In the genomic region with DNA sequence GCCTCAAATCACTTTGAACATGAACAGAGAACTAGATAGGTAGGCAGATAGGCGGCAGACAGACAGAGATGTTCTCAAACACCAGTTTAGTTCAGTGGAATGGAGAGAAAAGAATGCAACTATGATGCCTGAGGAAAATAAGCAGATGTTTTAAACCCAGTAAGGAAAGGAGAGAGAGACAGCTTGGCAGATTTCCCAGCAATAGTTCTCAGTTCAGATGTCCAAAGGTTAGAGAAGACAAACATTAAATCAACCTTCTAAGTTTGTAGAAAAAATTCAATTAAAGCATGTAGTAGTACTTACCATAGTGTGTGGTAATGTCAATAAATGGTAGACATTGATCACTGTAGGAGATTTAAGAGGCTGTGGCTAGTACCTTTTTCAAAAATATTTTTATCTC, we compare ENCODE assay signal across 15 cellular contexts.
DNase-seq lines count a peak whose midpoint lies in the region; ATAC-seq and TF ChIP-seq lines count a peak whose summit lies in the region.
"Had no signal": no experiment of that assay in that cellular context is flagged by ENCODE, and none has a peak within 500 bp of the region (broad histone marks: within the 10 kb centered on the region; RNA-seq: fewer than 3 reads in every experiment).

No MANE protein-coding gene starts in this region.

- no peak overlapping the region for H3K4me3 ChIP-seq in HEK293 (ENCODE audit: low read depth, low read length)
- no peak overlapping the region for H3K4me3 ChIP-seq in fibroblast of the aortic adventitia (ENCODE audit: low read depth, low read length)
- H3K4me3 ChIP-seq in MG63: no peak overlapping the region
- H3K4me3 ChIP-seq: HAP-1, skin epidermis, tibial nerve had no signal

- TF ChIP-seq CTCF in HEK293 (tag by site-specific recombination; IDR thresholded peaks at IDR 0.05) (no peak), VCaP (conservative IDR thresholded peaks at IDR 0.05) (no peak), fibroblast of the aortic adventitia (IDR thresholded peaks at IDR 0.05; ENCODE audit: insufficient read depth, low read length) (no peak)

- POLR2A ChIA-PET in HEK293 (lab: Yijun Ruan, JAX): no interaction called here

- H3K36me3 ChIP-seq in HEK293 (ENCODE audit: control insufficient read depth in 2 of 2, insufficient read depth in 1 of 2, low read length in 2 of 2): no peaks in the 10 kb centered on the region
- H3K36me3 ChIP-seq in MG63: no peaks in the 10 kb centered on the region
- H3K36me3 ChIP-seq: HAP-1, tibial nerve had no signal

- DNase-seq in fibroblast of the aortic adventitia (ENCODE audit: low read depth): peak; percentile 80
- DNase-seq in renal cortical epithelial cell (ENCODE audit: low read depth): peak; percentile 82
- no peak for DNase-seq in MG63
- DNase-seq: activated CD8-positive, alpha-beta memory T cell treated with anti-CD3 and anti-CD28 coated beads for 24 hours; KG1; RPMI8226 had no signal

- H3K27me3 ChIP-seq in MG63: no peaks in the 10 kb centered on the region
- H3K27me3 ChIP-seq: tibial nerve had no signal

- CTCF ChIA-PET in HEK293 (lab: Yijun Ruan, JAX): interaction anchor here (0.7 kb wide), 1 partner anchor 123 kb away, joined by 3 read pairs; no protein-coding TSS in a partner anchor

- H3K27ac ChIP-seq in HEK293 (ENCODE audit: extremely low read depth, low read depth, low read length) (no peak overlapping the region), VCaP (peak overlapping the region; percentile 8; the same call in 1 of the 2 replicates)
- H3K27ac ChIP-seq: skin epidermis, tibial nerve had no signal

- H3K9me3 ChIP-seq in HEK293 (ENCODE audit: control insufficient read depth, insufficient read depth, low read depth, low read length) (no peaks in the 10 kb centered on the region), MG63 (no peaks in the 10 kb centered on the region)
- H3K9me3 ChIP-seq: HAP-1, tibial nerve had no signal

- ATAC-seq in GM21526 (IDR thresholded peaks at IDR 0.05; ENCODE audit: low FRiP score, unreplicated experiment) (no peak), HG03378 (IDR thresholded peaks at IDR 0.05; ENCODE audit: unreplicated experiment) (no peak), GM18502 (IDR thresholded peaks at IDR 0.05; ENCODE audit: poor library complexity, unreplicated experiment) (no peak)
- ATAC-seq: activated naive CD4-positive, alpha-beta T cell treated with anti-CD3 and anti-CD28 coated beads, Interleukin-2, amount 50 U/mL, for 72 hours had no signal

- H3K4me1 ChIP-seq in HEK293 (ENCODE audit: control insufficient read depth, insufficient read depth, low read length): no peaks in the 10 kb centered on the region

TF ChIP-seq in HEK293, 187 proteins besides CTCF, POLR2A, EP300 and RAD21:
- peak; percentile 33; the same call in 1 of the 2 replicates for TF ChIP-seq GLIS1 (tag by site-specific recombination; IDR thresholded peaks at IDR 0.05)
- TF ChIP-seq, protein P1, sequence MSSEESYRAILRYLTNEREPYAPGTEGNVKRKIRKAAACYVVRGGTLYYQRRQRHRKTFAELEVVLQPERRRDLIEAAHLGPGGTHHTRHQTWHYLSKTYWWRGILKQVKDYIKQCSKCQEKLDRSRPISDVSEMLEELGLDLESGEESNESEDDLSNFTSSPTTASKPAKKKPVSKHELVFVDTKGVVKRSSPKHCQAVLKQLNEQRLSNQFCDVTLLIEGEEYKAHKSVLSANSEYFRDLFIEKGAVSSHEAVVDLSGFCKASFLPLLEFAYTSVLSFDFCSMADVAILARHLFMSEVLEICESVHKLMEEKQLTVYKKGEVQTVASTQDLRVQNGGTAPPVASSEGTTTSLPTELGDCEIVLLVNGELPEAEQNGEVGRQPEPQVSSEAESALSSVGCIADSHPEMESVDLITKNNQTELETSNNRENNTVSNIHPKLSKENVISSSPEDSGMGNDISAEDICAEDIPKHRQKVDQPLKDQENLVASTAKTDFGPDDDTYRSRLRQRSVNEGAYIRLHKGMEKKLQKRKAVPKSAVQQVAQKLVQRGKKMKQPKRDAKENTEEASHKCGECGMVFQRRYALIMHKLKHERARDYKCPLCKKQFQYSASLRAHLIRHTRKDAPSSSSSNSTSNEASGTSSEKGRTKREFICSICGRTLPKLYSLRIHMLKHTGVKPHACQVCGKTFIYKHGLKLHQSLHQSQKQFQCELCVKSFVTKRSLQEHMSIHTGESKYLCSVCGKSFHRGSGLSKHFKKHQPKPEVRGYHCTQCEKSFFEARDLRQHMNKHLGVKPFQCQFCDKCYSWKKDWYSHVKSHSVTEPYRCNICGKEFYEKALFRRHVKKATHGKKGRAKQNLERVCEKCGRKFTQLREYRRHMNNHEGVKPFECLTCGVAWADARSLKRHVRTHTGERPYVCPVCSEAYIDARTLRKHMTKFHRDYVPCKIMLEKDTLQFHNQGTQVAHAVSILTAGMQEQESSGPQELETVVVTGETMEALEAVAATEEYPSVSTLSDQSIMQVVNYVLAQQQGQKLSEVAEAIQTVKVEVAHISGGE (tag by site-specific recombination; conservative IDR thresholded peaks at IDR 0.05; ENCODE audit: low read depth): no peak
